Comparison of ENCODE assay signal across 8 cellular contexts in genomic region chr22:46052331-46052771, GRCh38.
DNase-seq lines count a peak whose midpoint lies in the region; TF ChIP-seq lines count a peak whose summit lies in the region.

No MANE protein-coding gene starts in this region.

- H3K9me3 ChIP-seq in mononuclear cell (ENCODE audit: low read depth, low read length) (no peaks in the 10 kb centered on the region), vagina (no peaks in the 10 kb centered on the region)

- H3K4me1 ChIP-seq in mononuclear cell (ENCODE audit: insufficient read depth, low read length) (peaks cover 89% of the 10 kb centered on the region), vagina (peaks cover 92% of the 10 kb centered on the region)

- intact Hi-C loops in vagina (cut with DNase I): no loop called here

- H3K4me3 ChIP-seq in mononuclear cell (ENCODE audit: low read length) (peak overlapping the region; percentile 64), vagina (peak overlapping the region; percentile 62 to 75)

- H3K27me3 ChIP-seq in mononuclear cell (ENCODE audit: insufficient read depth, low read length): no peaks in the 10 kb centered on the region
- H3K27me3 ChIP-seq in vagina: no peaks in the 10 kb centered on the region

- H3K9me3 Mint-ChIP-seq in activated naive CD4-positive, alpha-beta T cell treated with anti-CD3 and anti-CD28 coated beads, Interleukin-2, amount 10 ng/mL, durations not matched to agents 7 days and 5 days: no peaks in the 10 kb centered on the region
- no peaks in the 10 kb centered on the region for H3K9me3 Mint-ChIP-seq in chondrocyte (ENCODE audit: low read depth)

- in situ Hi-C loops in GM13977 (cut with MboI; ENCODE audit: low pct_unique_long_range_greater_than_20kb, low sequenced_read_pairs, unreplicated experiment): no loop called here

- no peak for TF ChIP-seq CTCF in chondrocyte (IDR thresholded peaks at IDR 0.05)
- no peak for TF ChIP-seq CTCF in vagina (IDR thresholded peaks at IDR 0.05)
- TF ChIP-seq CTCF in GM13977 (IDR thresholded peaks at IDR 0.05; ENCODE audit: extremely low read depth, insufficient read depth, missing control alignments): no peak
- no peak for TF ChIP-seq CTCF in GM10266 (IDR thresholded peaks at IDR 0.05; ENCODE audit: control insufficient read depth, insufficient read depth, low read depth, missing control alignments)

- CTCF ChIA-PET in activated naive CD4-positive, alpha-beta T cell treated with anti-CD3 and anti-CD28 coated beads, Interleukin-2, amount 10 ng/mL, durations not matched to agents 7 days and 5 days (lab: Charles Lee): no interaction called here

- peak overlapping the region; percentile 92 for H3K4me3 Mint-ChIP-seq in activated naive CD4-positive, alpha-beta T cell treated with anti-CD3 and anti-CD28 coated beads, Interleukin-2, amount 10 ng/mL, durations not matched to agents 7 days and 5 days
- H3K4me3 Mint-ChIP-seq in chondrocyte (ENCODE audit: unreplicated experiment): no peak overlapping the region

- no peak for TF ChIP-seq POLR2A in vagina (IDR thresholded peaks at IDR 0.05)

- H3K4me1 Mint-ChIP-seq in activated naive CD4-positive, alpha-beta T cell treated with anti-CD3 and anti-CD28 coated beads, Interleukin-2, amount 10 ng/mL, durations not matched to agents 7 days and 5 days: peaks cover 50% of the 10 kb centered on the region
- H3K4me1 Mint-ChIP-seq in chondrocyte (ENCODE audit: low read depth): peaks cover 15% of the 10 kb centered on the region

- H3K27me3 Mint-ChIP-seq in activated naive CD4-positive, alpha-beta T cell treated with anti-CD3 and anti-CD28 coated beads, Interleukin-2, amount 10 ng/mL, durations not matched to agents 7 days and 5 days: peaks cover 2% of the 10 kb centered on the region
- no peaks in the 10 kb centered on the region for H3K27me3 Mint-ChIP-seq in chondrocyte (ENCODE audit: low read depth)

- H3K36me3 Mint-ChIP-seq in activated naive CD4-positive, alpha-beta T cell treated with anti-CD3 and anti-CD28 coated beads, Interleukin-2, amount 10 ng/mL, durations not matched to agents 7 days and 5 days: no peaks in the 10 kb centered on the region
- H3K36me3 Mint-ChIP-seq in chondrocyte (ENCODE audit: low read depth): no peaks in the 10 kb centered on the region

- H3K36me3 ChIP-seq in vagina: no peaks in the 10 kb centered on the region

- H3K27ac Mint-ChIP-seq in activated naive CD4-positive, alpha-beta T cell treated with anti-CD3 and anti-CD28 coated beads, Interleukin-2, amount 10 ng/mL, durations not matched to agents 7 days and 5 days: peak overlapping the region; percentile 94
- no peak overlapping the region for H3K27ac Mint-ChIP-seq in chondrocyte (ENCODE audit: unreplicated experiment)

- H3K27ac ChIP-seq in vagina: peak overlapping the region; percentile 100

- DNase-seq in activated naive CD4-positive, alpha-beta T cell treated with anti-CD3 and anti-CD28 coated beads, Interleukin-2, amount 10 ng/mL, durations not matched to agents 7 days and 5 days: no peak
- DNase-seq in activated naive CD4-positive, alpha-beta T cell treated with anti-CD3 and anti-CD28 coated beads, Interleukin-2, amount 50 U/mL, for 16 hours: no peak
- DNase-seq in chondrocyte (ENCODE audit: low spot score) (peak; percentile 43), vagina (ENCODE audit: extremely low spot score in 2 of 2) (no peak), NCI-H446 treated with DMSO at 0.1 percent for 48 hours (lab: John Stamatoyannopoulos, UW) (no peak), GM13977 (ENCODE audit: low spot score) (no peak), GM10266 (ENCODE audit: extremely low spot score) (no peak)
